In genomic region chr2:169761251-169761969, GRCh38 we compare ENCODE assay signal across 22 cellular contexts. TPM values are rescaled to one million over a fixed set of nuclear protein-coding genes. Genes with fewer than 3 reads are reported as not detected.
DNase-seq lines count a peak whose midpoint lies in the region; ATAC-seq and TF ChIP-seq lines count a peak whose summit lies in the region.
"Had no signal": no experiment of that assay in that cellular context is flagged by ENCODE, and none has a peak within 500 bp of the region (broad histone marks: within the 10 kb centered on the region; RNA-seq: fewer than 3 reads in every experiment).

No MANE protein-coding gene starts in this region.

- no peaks in the 10 kb centered on the region for H3K27me3 ChIP-seq in muscle layer of duodenum (ENCODE audit: low read depth, low read length)
- H3K27me3 ChIP-seq: ovary had no signal

- peaks cover 0 to 5% of the 10 kb centered on the region in 2 donors for H3K27me3 Mint-ChIP-seq in effector memory CD8-positive, alpha-beta T cell
- no peaks in the 10 kb centered on the region for H3K27me3 Mint-ChIP-seq in glutamatergic neuron (ENCODE audit: unreplicated experiment)
- H3K27me3 Mint-ChIP-seq: activated naive CD8-positive, alpha-beta T cell; dendritic cell treated with granulocyte-macrophage colony-stimulating factor and Interleukin-4, amounts not matched to agents 40 ng/mL and 50 ng/mL, for 4 days had no signal

- peak overlapping the region; percentile 83 to 89 for H3K27ac Mint-ChIP-seq in effector memory CD8-positive, alpha-beta T cell
- H3K27ac Mint-ChIP-seq in glutamatergic neuron (ENCODE audit: unreplicated experiment): no peak overlapping the region
- H3K27ac Mint-ChIP-seq: activated CD4-positive, alpha-beta memory T cell treated with anti-CD3 and anti-CD28 coated beads for 36 hours; activated naive CD8-positive, alpha-beta T cell; activated T-cell treated with anti-CD3 and anti-CD28 coated beads, Interleukin-2, amount 50 U/mL, for 72 hours; dendritic cell treated with granulocyte-macrophage colony-stimulating factor and Interleukin-4, amounts not matched to agents 40 ng/mL and 50 ng/mL, for 4 days; GM23338; WTC11 had no signal

- no peaks in the 10 kb centered on the region for H3K9me3 ChIP-seq in muscle layer of duodenum (ENCODE audit: control insufficient read depth in 1 of 2, low read length in 2 of 2)
- H3K9me3 ChIP-seq: ovary had no signal

- no peak overlapping the region for H3K4me3 ChIP-seq in muscle layer of duodenum (ENCODE audit: low read depth in 1 of 2, low read length in 2 of 2)
- H3K4me3 ChIP-seq: GM23338, ovary had no signal

- H3K27ac ChIP-seq in muscle layer of duodenum (ENCODE audit: low read length): peak overlapping the region; percentile 19
- H3K27ac ChIP-seq: epithelial cell of prostate, HL-60, ovary had no signal

- DNase-seq in DMS53 (lab: John Stamatoyannopoulos, UW): peak; percentile 79
- DNase-seq in effector memory CD8-positive, alpha-beta T cell: no peak
- DNase-seq in NCI-H446 treated with DMSO at 0.1 percent for 48 hours (lab: John Stamatoyannopoulos, UW): no peak
- DNase-seq in glutamatergic neuron: no peak
- no peak for DNase-seq in NCI-H774 (lab: John Stamatoyannopoulos, UW)
- DNase-seq: activated CD4-positive, alpha-beta memory T cell treated with anti-CD3 and anti-CD28 coated beads for 36 hours; activated T-cell treated with anti-CD3 and anti-CD28 coated beads, Interleukin-2, amount 50 U/mL, for 72 hours; foreskin melanocyte; KBM-7; NCI-H2081 treated with DMSO at 0.1 percent for 48 hours; NCI-H524; ovary; SHP77 treated with DMSO at 0.1 percent for 48 hours; T-helper 17 cell had no signal

- no peaks in the 10 kb centered on the region for H3K9me3 Mint-ChIP-seq in effector memory CD8-positive, alpha-beta T cell
- no peaks in the 10 kb centered on the region for H3K9me3 Mint-ChIP-seq in glutamatergic neuron (ENCODE audit: unreplicated experiment)
- H3K9me3 Mint-ChIP-seq: activated CD4-positive, alpha-beta memory T cell treated with anti-CD3 and anti-CD28 coated beads for 36 hours; activated T-cell treated with anti-CD3 and anti-CD28 coated beads, Interleukin-2, amount 50 U/mL, for 72 hours; dendritic cell treated with granulocyte-macrophage colony-stimulating factor and Interleukin-4, amounts not matched to agents 40 ng/mL and 50 ng/mL, for 4 days had no signal

- peaks cover 14 to 17% of the 10 kb centered on the region in 2 donors for H3K4me1 Mint-ChIP-seq in effector memory CD8-positive, alpha-beta T cell (ENCODE audit: low read depth in 2 of 2)
- H3K4me1 Mint-ChIP-seq in glutamatergic neuron (ENCODE audit: low read depth, unreplicated experiment): no peaks in the 10 kb centered on the region

- H3K36me3 ChIP-seq in muscle layer of duodenum (ENCODE audit: control insufficient read depth in 1 of 2, insufficient read depth in 2 of 2, low read length in 2 of 2): no peaks in the 10 kb centered on the region
- H3K36me3 ChIP-seq: ovary had no signal

- no peaks in the 10 kb centered on the region for H3K4me1 ChIP-seq in muscle layer of duodenum (ENCODE audit: control insufficient read depth in 1 of 2, insufficient read depth in 2 of 2, low read length in 2 of 2)

- H3K4me3 Mint-ChIP-seq in effector memory CD8-positive, alpha-beta T cell: peak overlapping the region; percentile 13 to 45
- H3K4me3 Mint-ChIP-seq in glutamatergic neuron (ENCODE audit: unreplicated experiment): no peak overlapping the region
- H3K4me3 Mint-ChIP-seq: activated CD4-positive, alpha-beta memory T cell treated with anti-CD3 and anti-CD28 coated beads for 36 hours; activated naive CD8-positive, alpha-beta T cell; activated T-cell treated with anti-CD3 and anti-CD28 coated beads, Interleukin-2, amount 50 U/mL, for 72 hours; dendritic cell treated with granulocyte-macrophage colony-stimulating factor and Interleukin-4, amounts not matched to agents 40 ng/mL and 50 ng/mL, for 4 days; GM23338; T-helper 17 cell; WTC11 had no signal

- peak; percentile 46 for ATAC-seq in GM19463 (IDR thresholded peaks at IDR 0.05; ENCODE audit: unreplicated experiment)
- no peak for ATAC-seq in effector memory CD8-positive, alpha-beta T cell (replicated peaks)
- ATAC-seq: activated T-cell treated with anti-CD3 and anti-CD28 coated beads, Interleukin-2, amount 50 U/mL, for 72 hours; GM23338; T-helper 17 cell; WTC11 had no signal

- H3K36me3 Mint-ChIP-seq in effector memory CD8-positive, alpha-beta T cell (ENCODE audit: insufficient read depth): no peaks in the 10 kb centered on the region
- H3K36me3 Mint-ChIP-seq in glutamatergic neuron (ENCODE audit: unreplicated experiment): peaks cover 9% of the 10 kb centered on the region
- H3K36me3 Mint-ChIP-seq: activated CD4-positive, alpha-beta memory T cell treated with anti-CD3 and anti-CD28 coated beads for 36 hours; activated naive CD8-positive, alpha-beta T cell had no signal

- no peak for TF ChIP-seq CTCF in glutamatergic neuron (IDR thresholded peaks at IDR 0.05; ENCODE audit: partially characterized antibody, unreplicated experiment)

RNA-seq across cellular contexts. Expression of gene KLHL23, which starts 27.8 kb away (rescaled TPM):
- 76.0 TPM for total RNA-seq in glutamatergic neuron (ENCODE audit: unreplicated experiment)

RNA-seq across cellular contexts. Expression of gene SSB, which starts 37.3 kb away (rescaled TPM):
- total RNA-seq in glutamatergic neuron (ENCODE audit: unreplicated experiment): 79.0 TPM
